Comparison of ENCODE assay signal across 1 cellular context in genomic region chr9:83706703-83707517, GRCh38.
TF ChIP-seq lines count a peak whose summit lies in the region.

No MANE protein-coding gene starts in this region.

TF ChIP-seq in GM12878, 131 proteins besides CTCF, POLR2A, EP300 and RAD21 (continued from another document):
- TF ChIP-seq ATF7 (IDR thresholded peaks at IDR 0.05; ENCODE audit: low read depth), result peak; percentile 63; the same call in 1 of the 2 replicates
- no peak for TF ChIP-seq SUZ12 (IDR thresholded peaks at IDR 0.05; ENCODE audit: unreplicated experiment)
- no peak for TF ChIP-seq CBX5 (IDR thresholded peaks at IDR 0.05; ENCODE audit: low read depth)
- no peak for TF ChIP-seq PBX3 (IDR thresholded peaks at IDR 0.05; ENCODE audit: insufficient replicate concordance, low read depth, low read length)
- TF ChIP-seq FOXM1 (IDR thresholded peaks at IDR 0.05; ENCODE audit: low read depth, low read length), result 0 out of 2 replicates have a peak, but pooled peaks have one; percentile 9
- TF ChIP-seq IKZF2 (IDR thresholded peaks at IDR 0.05), result peak; percentile 22 to 57; a peak in 2 of 4 replicates
- 0 out of 2 replicates have a peak, but pooled peaks have one; percentile 33 for TF ChIP-seq MEF2A (IDR thresholded peaks at IDR 0.05; ENCODE audit: insufficient read depth, low read depth, low read length)
- peak; percentile 44; the same call in 1 of the 2 replicates for TF ChIP-seq CBFB (IDR thresholded peaks at IDR 0.05; ENCODE audit: low read depth)
- TF ChIP-seq CREB1 (IDR thresholded peaks at IDR 0.05; ENCODE audit: low read depth), result peak; percentile 57; the same call in 1 of the 2 replicates
- TF ChIP-seq RUNX3 (IDR thresholded peaks at IDR 0.05; ENCODE audit: low read length), result peak; percentile 78
